In genomic region chr20:62676976-62677375, GRCh38 we compare ENCODE assay signal across 20 cellular contexts. TPM values are rescaled to one million over a fixed set of nuclear protein-coding genes. Genes with fewer than 3 reads are reported as not detected.
"Had no signal": no experiment of that assay in that cellular context is flagged by ENCODE, and none has a peak within 500 bp of the region (broad histone marks: within the 10 kb centered on the region; RNA-seq: fewer than 3 reads in every experiment).

No MANE protein-coding gene starts in this region.

- ATAC-seq: gastrocnemius medialis; heart right ventricle; right cardiac atrium; stimulated activated naive CD8-positive, alpha-beta T cell treated with anti-CD3 and anti-CD28 coated beads, Interleukin-15, amount 100 ng/mL, for 72 hours had no signal

- H3K4me1 ChIP-seq: gastrocnemius medialis, left ventricle myocardium inferior, suprapubic skin, transverse colon, uterus had no signal

- H3K4me3 ChIP-seq: gastrocnemius medialis, heart right ventricle, left ventricle myocardium inferior, skin epidermis, suprapubic skin, transverse colon, uterus had no signal

- DNase-seq: activated CD4-positive, alpha-beta T cell treated with anti-CD3 and anti-CD28 coated beads, Interleukin-2, amount 10 ng/mL, durations not matched to agents 24 days and 14 days; activated CD8-positive, alpha-beta memory T cell treated with anti-CD3 and anti-CD28 coated beads, Interleukin-2, amount 50 U/mL, for 48 hours; activated gamma-delta T cell treated with Interleukin-2 at 50 U/mL for 16 hours; effector CD4-positive, alpha-beta T cell; gastrocnemius medialis; heart right ventricle; left ventricle myocardium inferior; mammary epithelial cell; nephron progenitor cell; stimulated activated CD4-positive, alpha-beta T cell treated with anti-CD3 and anti-CD28 coated beads, Interleukin-2, amount 100 ng/mL, for 48 hours; stimulated activated naive CD8-positive, alpha-beta T cell treated with anti-CD3 and anti-CD28 coated beads, Interleukin-15, amount 100 ng/mL, for 72 hours; T-helper 9 cell; transverse colon; uterus had no signal

- H3K36me3 ChIP-seq: gastrocnemius medialis, heart right ventricle, left ventricle myocardium inferior, suprapubic skin, transverse colon, uterus had no signal

- H3K27ac ChIP-seq: gastrocnemius medialis, heart right ventricle, left ventricle myocardium inferior, skin epidermis, suprapubic skin, transverse colon, uterus had no signal

- H3K27me3 ChIP-seq: transverse colon had no signal

- H3K9me3 ChIP-seq: gastrocnemius medialis, suprapubic skin, transverse colon, uterus had no signal

- FAIRE-seq: bronchial epithelial cell had no signal

RNA-seq across cellular contexts. Expression of gene NTSR1, which starts 31.7 kb away (rescaled TPM):
- total RNA-seq: activated CD4-positive, alpha-beta T cell treated with anti-CD3 and anti-CD28 coated beads, Interleukin-2, amount 10 ng/mL, durations not matched to agents 24 days and 14 days; bronchial epithelial cell; left ventricle myocardium inferior; myocyte; progenitor cell of endocrine pancreas; uterus had no signal
- polyA plus RNA-seq: heart right ventricle, right cardiac atrium had no signal
